Comparison of ENCODE assay signal across 8 cellular contexts in the genomic region with DNA sequence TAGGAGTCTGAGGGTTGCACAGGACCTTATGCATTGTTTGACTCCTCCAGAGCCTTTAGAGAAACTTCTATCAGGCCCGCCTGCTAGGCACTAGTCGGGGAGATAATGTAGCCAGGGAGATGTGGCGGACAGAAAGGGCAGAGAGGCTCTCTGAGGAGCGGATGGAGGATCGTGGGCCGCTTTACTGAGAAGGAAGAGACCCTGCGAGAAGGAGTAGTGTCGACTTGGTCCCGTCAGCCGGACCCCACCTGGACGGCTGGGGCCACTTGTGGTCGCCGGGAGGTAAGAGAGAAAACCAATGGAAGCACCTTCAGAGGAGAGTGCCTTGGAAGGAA. TPM values are rescaled to one million over a fixed set of nuclear protein-coding genes. Genes with fewer than 3 reads are reported as not detected.
DNase-seq lines count a peak whose midpoint lies in the region; ATAC-seq lines count a peak whose summit lies in the region.

No MANE protein-coding gene starts in this region.

- no peak for DNase-seq in activated CD4-positive, alpha-beta memory T cell treated with anti-CD3 and anti-CD28 coated beads for 36 hours
- no peak for DNase-seq in DMS79 treated with DMSO at 0.1 percent for 48 hours (lab: John Stamatoyannopoulos, UW)
- no peak for DNase-seq in left colon
- DNase-seq in central memory CD4-positive, alpha-beta T cell, result no peak

- peaks cover 10% of the 10 kb centered on the region for H3K36me3 Mint-ChIP-seq in activated CD4-positive, alpha-beta memory T cell treated with anti-CD3 and anti-CD28 coated beads for 36 hours

- peaks cover 47% of the 10 kb centered on the region for H3K4me1 Mint-ChIP-seq in activated CD4-positive, alpha-beta memory T cell treated with anti-CD3 and anti-CD28 coated beads for 36 hours (ENCODE audit: low read depth)

- H3K4me3 Mint-ChIP-seq in activated CD4-positive, alpha-beta memory T cell treated with anti-CD3 and anti-CD28 coated beads for 36 hours, result peak overlapping the region; percentile 98

- H3K36me3 ChIP-seq in iPS-18a (ENCODE audit: control insufficient read depth, low read depth, low read length), result peaks cover 23% of the 10 kb centered on the region
- peaks cover 11 to 19% of the 10 kb centered on the region in 2 donors for H3K36me3 ChIP-seq in stomach smooth muscle (ENCODE audit: control insufficient read depth in 2 of 2, insufficient read depth in 2 of 2, low read length in 2 of 2)

- no peaks in the 10 kb centered on the region for H3K9me3 Mint-ChIP-seq in activated CD4-positive, alpha-beta memory T cell treated with anti-CD3 and anti-CD28 coated beads for 36 hours

- H3K27ac ChIP-seq in iPS-18a (ENCODE audit: low read length) (peak overlapping the region; percentile 70), stomach smooth muscle (ENCODE audit: low read length) (peak overlapping the region; percentile 80)

- H3K4me1 ChIP-seq in iPS-18a (ENCODE audit: control insufficient read depth, low read depth, low read length) (no peaks in the 10 kb centered on the region), stomach smooth muscle (ENCODE audit: control insufficient read depth, insufficient read depth, low read length) (peaks cover 35% of the 10 kb centered on the region)

- ATAC-seq in GM18873 (IDR thresholded peaks at IDR 0.05; ENCODE audit: low FRiP score, unreplicated experiment) (peak; percentile 2), HG02938 (IDR thresholded peaks at IDR 0.05; ENCODE audit: unreplicated experiment) (peak; percentile 25), left colon (no peak)

- no peaks in the 10 kb centered on the region for H3K27me3 ChIP-seq in iPS-18a (ENCODE audit: control insufficient read depth, insufficient read depth, low read length)
- no peaks in the 10 kb centered on the region for H3K27me3 ChIP-seq in stomach smooth muscle (ENCODE audit: control insufficient read depth in 1 of 2, insufficient read depth in 2 of 2, low read length in 2 of 2)

- peak overlapping the region; percentile 96 for H3K27ac Mint-ChIP-seq in activated CD4-positive, alpha-beta memory T cell treated with anti-CD3 and anti-CD28 coated beads for 36 hours

- H3K9me3 ChIP-seq in iPS-18a (ENCODE audit: control insufficient read depth, low read depth, low read length) (no peaks in the 10 kb centered on the region), stomach smooth muscle (ENCODE audit: control insufficient read depth in 2 of 2, low read length in 2 of 2) (no peaks in the 10 kb centered on the region)

- no peaks in the 10 kb centered on the region for H3K27me3 Mint-ChIP-seq in activated CD4-positive, alpha-beta memory T cell treated with anti-CD3 and anti-CD28 coated beads for 36 hours

- CTCF ChIA-PET in activated CD4-positive, alpha-beta memory T cell treated with anti-CD3 and anti-CD28 coated beads for 36 hours (lab: Charles Lee), result interaction anchor here (0.6 to 1.4 kb wide), 5 partner anchors 13 to 56 kb away, joined by 3 to 6 read pairs (median 3); a partner anchor contains a TSS

- peak overlapping the region; percentile 75 for H3K9ac ChIP-seq in iPS-18a (ENCODE audit: low read length)
- H3K9ac ChIP-seq in stomach smooth muscle (ENCODE audit: low read length in 2 of 2), result peak overlapping the region; percentile 94 to 97

- H3K4me3 ChIP-seq in iPS-18a (ENCODE audit: low read length), result peak overlapping the region; percentile 98
- peak overlapping the region; percentile 99 to 100 for H3K4me3 ChIP-seq in stomach smooth muscle (ENCODE audit: low read length in 2 of 2)

- intact Hi-C loops in activated CD4-positive, alpha-beta memory T cell treated with anti-CD3 and anti-CD28 coated beads for 36 hours (cut with micrococcal nuclease), result loop anchor here (1.0 to 2.0 kb wide), 3 partner anchors 54 to 202 kb away; a partner anchor contains a TSS
- intact Hi-C loops in left colon (cut with DNase I, micrococcal nuclease), result loop anchor here in 1 of 2 donors (5.0 kb wide), 1 partner anchor 124 kb away; no protein-coding TSS in a partner anchor

- POLR2A ChIA-PET in activated CD4-positive, alpha-beta memory T cell treated with anti-CD3 and anti-CD28 coated beads for 36 hours (lab: Charles Lee), result interaction anchor here (2.5 kb wide), 1 partner anchor 201 kb away, joined by 5 read pairs; a partner anchor contains a TSS

RNA-seq across cellular contexts. Expression of a gene that starts 0.5 kb away (rescaled TPM):
- total RNA-seq in activated CD4-positive, alpha-beta memory T cell treated with anti-CD3 and anti-CD28 coated beads for 36 hours, result 10 to 100 TPM; 52.3 to 56.8 TPM
- total RNA-seq in left colon, result 10 to 100 TPM; 62.3 to 66.1 TPM

RNA-seq across cellular contexts. Expression of a gene that starts 29.6 kb away (rescaled TPM):
- 1 to 10 TPM; 1.2 to 1.3 TPM for total RNA-seq in activated CD4-positive, alpha-beta memory T cell treated with anti-CD3 and anti-CD28 coated beads for 36 hours
- total RNA-seq in left colon, result under 1 TPM in 1 of 2 donors, not detected in 1; 0.14 TPM

RNA-seq across cellular contexts. Expression of a gene that starts 37.0 kb away (rescaled TPM):
- not detected for total RNA-seq in activated CD4-positive, alpha-beta memory T cell treated with anti-CD3 and anti-CD28 coated beads for 36 hours
- under 1 TPM; 0.25 to 0.31 TPM for total RNA-seq in left colon

RNA-seq across cellular contexts. Expression of a gene that starts 55.0 kb away (rescaled TPM):
- 1 to 10 TPM; 6.2 to 8.9 TPM for total RNA-seq in activated CD4-positive, alpha-beta memory T cell treated with anti-CD3 and anti-CD28 coated beads for 36 hours
- 10 to 100 TPM; 12.6 to 13.6 TPM for total RNA-seq in left colon
